11 cellular contexts compared by ENCODE assay signal in genomic region chr15:63198315-63198714, GRCh38. TPM values are rescaled to one million over a fixed set of nuclear protein-coding genes. Genes with fewer than 3 reads are reported as not detected.
DNase-seq lines count a peak whose midpoint lies in the region; ATAC-seq, FAIRE-seq and TF ChIP-seq lines count a peak whose summit lies in the region.
"Had no signal": no experiment of that assay in that cellular context is flagged by ENCODE, and none has a peak within 500 bp of the region (broad histone marks: within the 10 kb centered on the region; RNA-seq: fewer than 3 reads in every experiment).

No MANE protein-coding gene starts in this region.

- no peak for TF ChIP-seq EP300 in A549 (IDR thresholded peaks at IDR 0.05)

- no peak overlapping the region for H2AFZ ChIP-seq in OCI-LY3 (ENCODE audit: low read depth, low read length)
- H2AFZ ChIP-seq in fibroblast of lung (ENCODE audit: low read length), result no peak overlapping the region

- no peak for FAIRE-seq in A549 (lab: Jason Lieb, UNC)

- TF ChIP-seq RAD21 in A549 (conservative IDR thresholded peaks at IDR 0.05 in 1 of 2, IDR thresholded peaks at IDR 0.05 in 1 of 2), result no peak

- no peak for TF ChIP-seq POLR2A in A549 (IDR thresholded peaks at IDR 0.05; ENCODE audit: low read length)

- POLR2A ChIA-PET in A549 (lab: Yijun Ruan, JAX), result no interaction called here
- POLR2A ChIA-PET in GM10248 (lab: Yijun Ruan, JAX), result interaction anchor here (1.1 kb wide), 1 partner anchor 21 kb away, joined by 3 read pairs; no protein-coding TSS in a partner anchor
- POLR2A ChIA-PET in RWPE1 (lab: Yijun Ruan, JAX; ENCODE audit: low non-redundant PET), result no interaction called here

- TF ChIP-seq CTCF in A549 (IDR thresholded peaks at IDR 0.05) (no peak), OCI-LY3 (IDR thresholded peaks at IDR 0.05; ENCODE audit: low read depth, low read length) (no peak), fibroblast of lung (conservative IDR thresholded peaks at IDR 0.05 in 1 of 2, IDR thresholded peaks at IDR 0.05 in 1 of 2; ENCODE audit: low read depth in 1 of 2, low read length in 2 of 2) (no peak), GM10266 (IDR thresholded peaks at IDR 0.05; ENCODE audit: control insufficient read depth, insufficient read depth, low read depth, missing control alignments) (no peak), GM10248 (IDR thresholded peaks at IDR 0.05; ENCODE audit: control extremely low read depth, extremely low read depth, low read depth, missing control alignments) (no peak), RWPE1 (conservative IDR thresholded peaks at IDR 0.05; ENCODE audit: low read depth) (no peak)

- ATAC-seq in A549, result peak in 1 of 2 experiments; percentile 34; a peak in 3 of 6 replicates

- 78% methylated on average over 5 of the region's 5 CpGs for WGBS in A549 (ENCODE audit: missing lambda C conversion rate)

- DNase-seq in A549 (ENCODE audit: low read depth in 1 of 2, low spot score in 1 of 2) (no peak), H4 (ENCODE audit: low spot score) (peak; percentile 37), fibroblast of lung (ENCODE audit: low read depth in 2 of 2) (peak in 1 of 2 donors; percentile 88), GM10266 (ENCODE audit: extremely low spot score) (no peak), GM10248 (ENCODE audit: extremely low spot score) (no peak), RPMI8226 (no peak), RWPE1 (ENCODE audit: low spot score) (no peak)

- peak overlapping the region; percentile 39 for H3K4me2 ChIP-seq in A549
- H3K4me2 ChIP-seq in OCI-LY3 (ENCODE audit: low read length), result peak overlapping the region; percentile 40; the same call in 1 of the 2 replicates
- peak overlapping the region; percentile 38 for H3K4me2 ChIP-seq in fibroblast of lung (ENCODE audit: extremely low read depth, insufficient read depth, low read length)
- H3K4me2 ChIP-seq: KMS-11 had no signal

- H3K9ac ChIP-seq in OCI-LY3 (ENCODE audit: low read length), result no peak overlapping the region
- H3K9ac ChIP-seq in fibroblast of lung (ENCODE audit: insufficient read depth, low read length), result no peak overlapping the region
- H3K9ac ChIP-seq: KMS-11 had no signal

- H3K27me3 ChIP-seq in OCI-LY3 (ENCODE audit: low read depth, low read length) (no peaks in the 10 kb centered on the region), fibroblast of lung (ENCODE audit: control insufficient read depth, insufficient read depth, low read length) (no peaks in the 10 kb centered on the region)
- H3K27me3 ChIP-seq: cardiac muscle cell had no signal

- 0 out of 6 replicates have a peak overlapping the region, but pooled peaks of 1 of the 2 experiments have one; percentile 14 for H3K27ac ChIP-seq in A549
- no peak overlapping the region for H3K27ac ChIP-seq in OCI-LY3 (ENCODE audit: low read length)
- H3K27ac ChIP-seq in fibroblast of lung (ENCODE audit: insufficient read depth, low read length), result no peak overlapping the region
- no peak overlapping the region for H3K27ac ChIP-seq in RWPE1
- H3K27ac ChIP-seq: cardiac muscle cell, KMS-11, prostate gland had no signal

- H4K20me1 ChIP-seq in OCI-LY3 (ENCODE audit: insufficient read depth, low read length) (peaks cover 25% of the 10 kb centered on the region), fibroblast of lung (ENCODE audit: control insufficient read depth, extremely low read depth, insufficient read depth, low read length) (no peaks in the 10 kb centered on the region)

- H3K79me2 ChIP-seq in OCI-LY3 (ENCODE audit: low read length) (peaks cover 65% of the 10 kb centered on the region), fibroblast of lung (ENCODE audit: control insufficient read depth, insufficient read depth, low read length) (peaks cover 65% of the 10 kb centered on the region)

- CTCF ChIA-PET in A549 (lab: Yijun Ruan, JAX), result interaction anchor here (1.5 kb wide), 1 partner anchor 32 kb away, joined by 4 read pairs; no protein-coding TSS in a partner anchor
- CTCF ChIA-PET in GM10248 (lab: Yijun Ruan, JAX), result interaction anchor here (1.3 to 1.5 kb wide), 2 partner anchors 11 to 64 kb away, joined by 3 to 4 read pairs; no protein-coding TSS in a partner anchor
- CTCF ChIA-PET in RWPE1 (lab: Yijun Ruan, JAX), result interaction anchor here (0.6 to 0.9 kb wide), 2 partner anchors 25 to 67 kb away, joined by 3 read pairs; no protein-coding TSS in a partner anchor

- no peaks in the 10 kb centered on the region for H3K9me3 ChIP-seq in A549
- no peaks in the 10 kb centered on the region for H3K9me3 ChIP-seq in OCI-LY3 (ENCODE audit: insufficient read depth, low read length)
- no peaks in the 10 kb centered on the region for H3K9me3 ChIP-seq in fibroblast of lung (ENCODE audit: control insufficient read depth, insufficient read depth, low read depth, low read length)
- H3K9me3 ChIP-seq: prostate gland had no signal

- no peak overlapping the region for H3K4me3 ChIP-seq in A549
- H3K4me3 ChIP-seq in OCI-LY3 (ENCODE audit: low read length), result no peak overlapping the region
- peak overlapping the region in 1 of 4 experiments; percentile 29 for H3K4me3 ChIP-seq in fibroblast of lung (replicated peaks in 1 of 4; ENCODE audit: control extremely low read depth in 1 of 4, insufficient read depth in 1 of 4, low read depth in 3 of 4, low read length in 4 of 4)
- H3K4me3 ChIP-seq: cardiac muscle cell, prostate gland had no signal

- peaks cover 7% of the 10 kb centered on the region for H3K36me3 ChIP-seq in OCI-LY3 (replicated peaks; ENCODE audit: low read depth, low read length)
- no peaks in the 10 kb centered on the region for H3K36me3 ChIP-seq in fibroblast of lung (ENCODE audit: control insufficient read depth, insufficient read depth, low read length)
- H3K36me3 ChIP-seq: cardiac muscle cell, prostate gland had no signal

- H3K4me1 ChIP-seq in A549, result peaks cover 38% of the 10 kb centered on the region
- peaks cover 51% of the 10 kb centered on the region for H3K4me1 ChIP-seq in OCI-LY3 (ENCODE audit: low read length)
- peaks cover 24% of the 10 kb centered on the region for H3K4me1 ChIP-seq in fibroblast of lung (ENCODE audit: control insufficient read depth, extremely low read depth, insufficient read depth, low read length)

TF ChIP-seq in A549, 52 proteins besides CTCF, POLR2A, EP300 and RAD21 (continues in another document):
- TF ChIP-seq RARB (CRISPR knock-in tag; IDR thresholded peaks at IDR 0.05), result no peak
- no peak for TF ChIP-seq TP53 (CRISPR knock-in tag; IDR thresholded peaks at IDR 0.05)
- TF ChIP-seq REST (IDR thresholded peaks at IDR 0.05), result no peak
- no peak for TF ChIP-seq EHF (CRISPR knock-in tag; IDR thresholded peaks at IDR 0.05)
- TF ChIP-seq BCL3 (IDR thresholded peaks at IDR 0.05), result no peak
- no peak for TF ChIP-seq RFX5 (IDR thresholded peaks at IDR 0.05)

RNA-seq across cellular contexts. Expression of gene RAB8B, which starts 8.9 kb away (rescaled TPM):
- polyA plus RNA-seq in A549 (2011; rRNA removed) (28.8 and 41.4 TPM in 2 replicates), A549 (2017; fragmentation: RNase III; extraction: RNeasy Plus Mini Kit Qiagen cat#74134 plus additional on column Dnase treatment) (19.5 to 22.2 TPM (median 21.5 TPM) in 3 replicates), fibroblast of lung (107 and 112 TPM in 2 replicates)
- polyA plus RNA-seq in A549 (2012; cell fraction: cytosol; rRNA removed), result 7.0 and 7.8 TPM in 2 replicates
- polyA plus RNA-seq in A549 (2012; cell fraction: nucleus; rRNA removed), result 1.2 and 2.2 TPM in 2 replicates
- polyA minus RNA-seq in A549 (2011; rRNA and poly(A)+ RNA removed), result 13.6 and 14.7 TPM in 2 replicates
- total RNA-seq in H4 (2014; rRNA removed; shearing (Covaris generic)), result 21.4 and 35.4 TPM in 2 replicates
- total RNA-seq in fibroblast of lung, result 111 and 184 TPM in 2 replicates
- 52.4 and 57.7 TPM in 2 replicates for polyA plus RNA-seq in fibroblast of lung (2012)
- polyA minus RNA-seq in fibroblast of lung (ENCODE audit: low replicate concordance), result 12.1 and 16.7 TPM in 2 replicates

RNA-seq across cellular contexts. Expression of gene RPS27L, which starts 41.0 kb away (rescaled TPM):
- polyA plus RNA-seq in A549 (2011; rRNA removed) (742 and 748 TPM in 2 replicates), A549 (2017; fragmentation: RNase III; extraction: RNeasy Plus Mini Kit Qiagen cat#74134 plus additional on column Dnase treatment) (609 to 664 TPM (median 641 TPM) in 3 replicates), fibroblast of lung (402 and 481 TPM in 2 replicates)
- 258 and 280 TPM in 2 replicates for polyA plus RNA-seq in A549 (2012; cell fraction: cytosol; rRNA removed)
- polyA plus RNA-seq in A549 (2012; cell fraction: nucleus; rRNA removed), result 43.1 and 51.1 TPM in 2 replicates
- 38.3 and 59.2 TPM in 2 replicates for polyA minus RNA-seq in A549 (2011; rRNA and poly(A)+ RNA removed)
- 73.3 and 148 TPM in 2 replicates for total RNA-seq in H4 (2014; rRNA removed; shearing (Covaris generic))
- 400 and 482 TPM in 2 replicates for total RNA-seq in fibroblast of lung
- polyA plus RNA-seq in fibroblast of lung (2012), result 535 and 690 TPM in 2 replicates
- 7.7 and 21.1 TPM in 2 replicates for polyA minus RNA-seq in fibroblast of lung (ENCODE audit: low replicate concordance)
